ENCODE assay signal across 8 cellular contexts in genomic region chr4:17810260-17811077, GRCh38. TPM values are rescaled to one million over a fixed set of nuclear protein-coding genes. Genes with fewer than 3 reads are reported as not detected.
DNase-seq lines count a peak whose midpoint lies in the region; FAIRE-seq and TF ChIP-seq lines count a peak whose summit lies in the region.

TSS of gene DCAF16 (minus strand) at chr4:17810757. CDS start at chr4:17804141, 6,616 bp downstream.
TSS of gene NCAPG (plus strand) at chr4:17810979. CDS start at chr4:17811078, 99 bp downstream.

- peak within 1 kb of the TSS; percentile 17 for H3K14ac ChIP-seq in neuronal stem cell (ENCODE audit: low read length)

- no peaks in the 10 kb centered on the region for H3K27me3 ChIP-seq in neuronal stem cell (ENCODE audit: control insufficient read depth in 3 of 3, insufficient read depth in 3 of 3, low read depth in 1 of 3, low read length in 3 of 3)

- no peaks in the 10 kb centered on the region; the same call in 1 of the 2 replicates for H3K27me3 Mint-ChIP-seq in HFFc6 (ENCODE audit: insufficient read depth)
- peaks cover 5% of the 10 kb centered on the region for H3K27me3 Mint-ChIP-seq in activated naive CD4-positive, alpha-beta T cell treated with anti-CD3 and anti-CD28 coated beads, Interleukin-2, amount 10 ng/mL, durations not matched to agents 7 days and 5 days

- peak within 1 kb of the TSS; percentile 99 for H3K27ac Mint-ChIP-seq in HFFc6
- peak within 1 kb of the TSS; percentile 97 for H3K27ac Mint-ChIP-seq in activated naive CD4-positive, alpha-beta T cell treated with anti-CD3 and anti-CD28 coated beads, Interleukin-2, amount 10 ng/mL, durations not matched to agents 7 days and 5 days

- peak; percentile 98 for FAIRE-seq in frontal cortex (lab: Jason Lieb, UNC)

- no peak within 1 kb of the TSS for H4K8ac ChIP-seq in neuronal stem cell (ENCODE audit: low read depth, low read length)

- no peaks in the 10 kb centered on the region for H3K79me1 ChIP-seq in neuronal stem cell (ENCODE audit: low read depth, low read length)

- H3K4me1 ChIP-seq in neuronal stem cell (ENCODE audit: control insufficient read depth in 2 of 2, insufficient read depth in 1 of 2, low read depth in 1 of 2, low read length in 2 of 2) = peaks cover 0 to 16% of the 10 kb centered on the region in 2 donors

- H3K36me3 Mint-ChIP-seq in HFFc6 (ENCODE audit: low read depth) = peaks cover 27% of the 10 kb centered on the region; the same call in 1 of the 2 replicates
- H3K36me3 Mint-ChIP-seq in activated naive CD4-positive, alpha-beta T cell treated with anti-CD3 and anti-CD28 coated beads, Interleukin-2, amount 10 ng/mL, durations not matched to agents 7 days and 5 days = peaks cover 36% of the 10 kb centered on the region

- H3K27ac ChIP-seq in SK-N-MC (peak within 1 kb of the TSS; percentile 68; the same call in 1 of the 2 replicates), neuronal stem cell (replicated peaks; ENCODE audit: low read length) (peak within 1 kb of the TSS; percentile 84), substantia nigra (ENCODE audit: low read depth, low read length, poor library complexity, severe bottlenecking) (peak within 1 kb of the TSS; percentile 87)

- H3K4me2 ChIP-seq in neuronal stem cell (ENCODE audit: insufficient read depth, low read length, poor library complexity, severe bottlenecking) = peak within 1 kb of the TSS; percentile 89

- H2BK12ac ChIP-seq in neuronal stem cell (ENCODE audit: low read length) = no peak within 1 kb of the TSS

- TF ChIP-seq POLR2A in NB4 (IDR thresholded peaks at IDR 0.05; ENCODE audit: extremely low read depth, insufficient read length) = peak; percentile 99

- H2BK120ac ChIP-seq in neuronal stem cell (ENCODE audit: low read depth, low read length) = no peak within 1 kb of the TSS

- H3K23ac ChIP-seq in neuronal stem cell (ENCODE audit: low read depth, low read length, poor library complexity) = peak within 1 kb of the TSS; percentile 81

- TF ChIP-seq CTCF in HFFc6 (IDR thresholded peaks at IDR 0.05) = no peak
- no peak for TF ChIP-seq CTCF in NB4 (IDR thresholded peaks at IDR 0.05; ENCODE audit: low read depth, low read length)

- no peak within 1 kb of the TSS for H2BK15ac ChIP-seq in neuronal stem cell (ENCODE audit: low read length)

- H3K9me3 Mint-ChIP-seq in HFFc6 = no peaks in the 10 kb centered on the region
- H3K9me3 Mint-ChIP-seq in activated naive CD4-positive, alpha-beta T cell treated with anti-CD3 and anti-CD28 coated beads, Interleukin-2, amount 10 ng/mL, durations not matched to agents 7 days and 5 days = no peaks in the 10 kb centered on the region

- H3K4ac ChIP-seq in neuronal stem cell (ENCODE audit: low read length) = peak within 1 kb of the TSS; percentile 61

- H3K18ac ChIP-seq in neuronal stem cell (ENCODE audit: low read length) = peak within 1 kb of the TSS; percentile 94

- H3K9me3 ChIP-seq in SK-N-MC (ENCODE audit: low read depth, low read length) = no peaks in the 10 kb centered on the region
- H3K9me3 ChIP-seq in neuronal stem cell (replicated peaks in 1 of 2; ENCODE audit: control insufficient read depth in 2 of 2, insufficient read depth in 1 of 2, low read depth in 1 of 2, low read length in 2 of 2) = no peaks in the 10 kb centered on the region

- peak within 1 kb of the TSS; percentile 74 for H2AK5ac ChIP-seq in neuronal stem cell (ENCODE audit: low read depth, low read length)

- H2BK5ac ChIP-seq in neuronal stem cell (ENCODE audit: low read length) = no peak within 1 kb of the TSS

- no peak within 1 kb of the TSS for H4K91ac ChIP-seq in neuronal stem cell (ENCODE audit: low read depth, low read length, poor library complexity)

- H3K4me3 Mint-ChIP-seq in HFFc6 = peak within 1 kb of the TSS; percentile 100
- H3K4me3 Mint-ChIP-seq in activated naive CD4-positive, alpha-beta T cell treated with anti-CD3 and anti-CD28 coated beads, Interleukin-2, amount 10 ng/mL, durations not matched to agents 7 days and 5 days = peak within 1 kb of the TSS; percentile 87

- peak within 1 kb of the TSS; percentile 87 for H3K4me3 ChIP-seq in NB4 (ENCODE audit: low read depth, low read length)
- H3K4me3 ChIP-seq in SK-N-MC = peak within 1 kb of the TSS; percentile 88
- peak within 1 kb of the TSS; percentile 91 to 99 for H3K4me3 ChIP-seq in neuronal stem cell (ENCODE audit: low read length in 2 of 2)

- DNase-seq in GM04503 (ENCODE audit: low read depth) (peak; percentile 89), HFFc6 (peak; percentile 99), NB4 (ENCODE audit: low read depth) (peak; percentile 100), SK-N-MC (ENCODE audit: low read depth, low spot score) (peak; percentile 85), frontal cortex (ENCODE audit: low spot score in 2 of 2) (peak; percentile 90 to 96), neuronal stem cell (ENCODE audit: low spot score) (peak; percentile 100), substantia nigra (lab: John Stamatoyannopoulos, UW) (peak; percentile 75 to 100 (median 99))
- peak; percentile 100 for DNase-seq in activated naive CD4-positive, alpha-beta T cell treated with anti-CD3 and anti-CD28 coated beads, Interleukin-2, amount 10 ng/mL, durations not matched to agents 7 days and 5 days

- CTCF ChIA-PET in activated naive CD4-positive, alpha-beta T cell treated with anti-CD3 and anti-CD28 coated beads, Interleukin-2, amount 10 ng/mL, durations not matched to agents 7 days and 5 days (lab: Charles Lee) = interaction anchor here (0.7 to 4.0 kb wide), 6 partner anchors 8 to 303 kb away, joined by 3 to 21 read pairs (median 5); partner anchors contain the start of gene LAP3

- peak within 1 kb of the TSS; percentile 96 for H3K9ac ChIP-seq in SK-N-MC (ENCODE audit: insufficient read length)
- peak within 1 kb of the TSS; percentile 93 for H3K9ac ChIP-seq in neuronal stem cell (ENCODE audit: low read depth, low read length, poor library complexity)

- WGBS in neuronal stem cell (ENCODE audit: extremely low coverage in 2 of 2, insufficient read length in 2 of 2, insufficient replicate concordance in 1 of 2), 2 donors = no CpG with 5 or more reads among the region's 69 CpGs

- peak within 1 kb of the TSS; percentile 88 for H2AFZ ChIP-seq in neuronal stem cell (ENCODE audit: low read length)

- peaks cover 24% of the 10 kb centered on the region for H3K36me3 ChIP-seq in SK-N-MC (ENCODE audit: insufficient read depth, low read length)
- peaks cover 0 to 73% of the 10 kb centered on the region in 2 donors for H3K36me3 ChIP-seq in neuronal stem cell (replicated peaks in 1 of 2; ENCODE audit: control insufficient read depth in 2 of 2, insufficient read depth in 2 of 2, low read length in 2 of 2)

- H3K4me1 Mint-ChIP-seq in HFFc6 (ENCODE audit: low read depth) = peaks cover 76% of the 10 kb centered on the region
- peaks cover 59% of the 10 kb centered on the region for H3K4me1 Mint-ChIP-seq in activated naive CD4-positive, alpha-beta T cell treated with anti-CD3 and anti-CD28 coated beads, Interleukin-2, amount 10 ng/mL, durations not matched to agents 7 days and 5 days

RNA-seq across cellular contexts. Expression of gene DCAF16, which starts in this region (rescaled TPM):
- total RNA-seq in HFFc6 (2021; fragmentation: NEBNext Ultra II Directional; extraction: Animal tissue kit (Norgen Biotek cat#: 25700)) = 10 to 100 TPM; 18.0 to 24.0 (median 20.1) TPM
- 35.1 TPM for total RNA-seq in frontal cortex
- polyA plus RNA-seq in neuronal stem cell (2013, experiment 1 of 2) = 36.8 TPM
- 37.1 TPM for polyA plus RNA-seq in neuronal stem cell (2013, experiment 2 of 2)

RNA-seq across cellular contexts. Expression of gene NCAPG, which starts in this region (rescaled TPM):
- total RNA-seq in HFFc6 (2021; fragmentation: NEBNext Ultra II Directional; extraction: Animal tissue kit (Norgen Biotek cat#: 25700)) = 10 to 100 TPM; 16.2 to 39.2 (median 32.7) TPM
- total RNA-seq in frontal cortex = 5.7 TPM
- 46.3 TPM for polyA plus RNA-seq in neuronal stem cell (2013, experiment 1 of 2)
- polyA plus RNA-seq in neuronal stem cell (2013, experiment 2 of 2) = 46.6 TPM

Comparison
In these comparisons a context has a peak if more than half of its experiments do, and no peak if none do; other contexts are left out.
1. Peak in every context shown above with its lines: DNase-seq, H3K4me3 ChIP-seq and H3K27ac ChIP-seq.